1 cellular context compared by ENCODE assay signal in the genomic region with DNA sequence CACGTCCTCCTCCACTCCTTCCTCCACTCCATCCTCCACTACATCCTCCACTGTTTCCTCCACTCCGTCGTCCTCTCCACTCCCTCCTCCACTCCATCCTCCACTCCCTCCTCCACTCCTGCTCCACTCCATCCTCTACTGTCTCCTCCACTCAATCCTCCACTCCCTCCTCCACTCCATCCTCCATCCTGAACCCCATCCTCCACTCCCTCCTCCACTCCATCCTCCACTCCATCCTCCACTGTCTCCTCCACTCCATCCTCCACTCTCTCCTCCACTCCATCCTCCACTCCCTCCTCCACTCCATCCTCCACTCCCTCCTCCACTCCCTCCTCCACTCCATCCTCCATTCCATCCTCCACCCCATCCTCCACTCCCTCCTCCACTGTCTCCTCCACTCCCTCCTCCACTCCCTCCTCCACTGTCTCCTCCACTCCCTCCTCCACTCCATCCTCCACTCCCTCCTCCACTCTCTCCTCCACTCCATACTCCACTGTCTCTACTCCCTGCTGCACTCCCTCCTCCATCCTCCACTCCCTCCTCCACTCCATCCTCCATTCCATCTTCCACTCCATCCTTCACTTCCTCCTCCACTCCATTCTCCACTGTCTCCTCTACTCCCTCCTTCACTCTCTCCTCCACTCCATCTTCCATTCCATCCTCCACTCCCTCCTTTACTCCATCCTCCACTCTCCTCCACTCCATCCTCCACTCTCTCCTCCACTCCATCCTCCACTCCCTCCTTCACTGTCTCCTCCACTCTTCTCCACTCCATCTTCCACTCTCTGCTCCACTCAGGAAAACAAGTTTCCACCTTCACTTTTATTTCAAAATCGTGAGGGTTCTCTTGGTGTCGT.
TF ChIP-seq lines count a peak whose summit lies in the region.

No MANE protein-coding gene starts in this region.

TF ChIP-seq in H1, 55 proteins besides CTCF, POLR2A, EP300 and RAD21:
- TF ChIP-seq SP4 (IDR thresholded peaks at IDR 0.05; ENCODE audit: low read length) (no peak), SIRT6 (IDR thresholded peaks at IDR 0.05; ENCODE audit: low read length) (no peak), ATF2 (IDR thresholded peaks at IDR 0.05; ENCODE audit: low read length) (no peak), GABPA (IDR thresholded peaks at IDR 0.05; ENCODE audit: borderline replicate concordance, insufficient read depth, low read length) (no peak), JUND (IDR thresholded peaks at IDR 0.05; ENCODE audit: low read length) (no peak), FOSL1 (IDR thresholded peaks at IDR 0.05; ENCODE audit: insufficient read depth, low read depth, low read length) (no peak), RXRA (IDR thresholded peaks at IDR 0.05; ENCODE audit: insufficient read depth, low read depth, low read length) (no peak), POLR2AphosphoS5 (IDR thresholded peaks at IDR 0.05; ENCODE audit: low read depth, low read length) (no peak), EGR1 (IDR thresholded peaks at IDR 0.05; ENCODE audit: borderline replicate concordance, low read depth, low read length) (no peak), EZH2 (IDR thresholded peaks at IDR 0.05; ENCODE audit: low read depth, low read length, severe bottlenecking) (no peak), POU5F1 (IDR thresholded peaks at IDR 0.05; ENCODE audit: low read depth, low read length) (no peak), KDM1A (IDR thresholded peaks at IDR 0.05; ENCODE audit: borderline replicate concordance, low read length) (no peak), CBX5 (IDR thresholded peaks at IDR 0.05; ENCODE audit: low read depth, low read length) (no peak)
TF ChIP-seq in H1: peak in this region for 0.
